ENCODE assay signal across 2 cellular contexts in genomic region chr16:14345512-14346115, GRCh38.
TF ChIP-seq lines count a peak whose summit lies in the region.

No MANE protein-coding gene starts in this region.

TF ChIP-seq in H1, 55 proteins besides CTCF, POLR2A, EP300 and RAD21:
- TF ChIP-seq TAF7 (optimal IDR thresholded peaks at IDR 0.05; ENCODE audit: borderline replicate concordance, low read depth, low read length) = no peak
- TF ChIP-seq KDM1A (IDR thresholded peaks at IDR 0.05; ENCODE audit: borderline replicate concordance, low read length) = no peak
- TF ChIP-seq NANOG (IDR thresholded peaks at IDR 0.05; ENCODE audit: insufficient read depth, low read depth, low read length, poor library complexity, severe bottlenecking) = no peak
- TF ChIP-seq GABPA (IDR thresholded peaks at IDR 0.05; ENCODE audit: borderline replicate concordance, insufficient read depth, low read length) = no peak
- no peak for TF ChIP-seq JUN (IDR thresholded peaks at IDR 0.05; ENCODE audit: low read depth, low read length)

TF ChIP-seq in GM23338, 12 proteins besides CTCF, POLR2A, EP300 and RAD21:
- TF ChIP-seq ZNF114 (CRISPR knock-in tag; IDR thresholded peaks at IDR 0.05) (no peak), ZNF331 (CRISPR knock-in tag; IDR thresholded peaks at IDR 0.05; ENCODE audit: low read depth) (no peak), ETS1 (IDR thresholded peaks at IDR 0.05) (no peak), CREB1 (CRISPR knock-in tag; IDR thresholded peaks at IDR 0.05; ENCODE audit: low read depth) (no peak), JUNB (IDR thresholded peaks at IDR 0.05; ENCODE audit: unreplicated experiment) (no peak), ZNF462 (CRISPR knock-in tag; IDR thresholded peaks at IDR 0.05) (no peak), POLR2AphosphoS5 (IDR thresholded peaks at IDR 0.05; ENCODE audit: low read depth) (no peak), NANOG (IDR thresholded peaks at IDR 0.05; ENCODE audit: borderline replicate concordance) (no peak), EZH2phosphoT487 (IDR thresholded peaks at IDR 0.05; ENCODE audit: unreplicated experiment) (no peak), STAT1 (IDR thresholded peaks at IDR 0.05; ENCODE audit: unreplicated experiment) (no peak), EZH2 (IDR thresholded peaks at IDR 0.05; ENCODE audit: low read depth, unreplicated experiment) (no peak)
- TF ChIP-seq, protein P1, sequence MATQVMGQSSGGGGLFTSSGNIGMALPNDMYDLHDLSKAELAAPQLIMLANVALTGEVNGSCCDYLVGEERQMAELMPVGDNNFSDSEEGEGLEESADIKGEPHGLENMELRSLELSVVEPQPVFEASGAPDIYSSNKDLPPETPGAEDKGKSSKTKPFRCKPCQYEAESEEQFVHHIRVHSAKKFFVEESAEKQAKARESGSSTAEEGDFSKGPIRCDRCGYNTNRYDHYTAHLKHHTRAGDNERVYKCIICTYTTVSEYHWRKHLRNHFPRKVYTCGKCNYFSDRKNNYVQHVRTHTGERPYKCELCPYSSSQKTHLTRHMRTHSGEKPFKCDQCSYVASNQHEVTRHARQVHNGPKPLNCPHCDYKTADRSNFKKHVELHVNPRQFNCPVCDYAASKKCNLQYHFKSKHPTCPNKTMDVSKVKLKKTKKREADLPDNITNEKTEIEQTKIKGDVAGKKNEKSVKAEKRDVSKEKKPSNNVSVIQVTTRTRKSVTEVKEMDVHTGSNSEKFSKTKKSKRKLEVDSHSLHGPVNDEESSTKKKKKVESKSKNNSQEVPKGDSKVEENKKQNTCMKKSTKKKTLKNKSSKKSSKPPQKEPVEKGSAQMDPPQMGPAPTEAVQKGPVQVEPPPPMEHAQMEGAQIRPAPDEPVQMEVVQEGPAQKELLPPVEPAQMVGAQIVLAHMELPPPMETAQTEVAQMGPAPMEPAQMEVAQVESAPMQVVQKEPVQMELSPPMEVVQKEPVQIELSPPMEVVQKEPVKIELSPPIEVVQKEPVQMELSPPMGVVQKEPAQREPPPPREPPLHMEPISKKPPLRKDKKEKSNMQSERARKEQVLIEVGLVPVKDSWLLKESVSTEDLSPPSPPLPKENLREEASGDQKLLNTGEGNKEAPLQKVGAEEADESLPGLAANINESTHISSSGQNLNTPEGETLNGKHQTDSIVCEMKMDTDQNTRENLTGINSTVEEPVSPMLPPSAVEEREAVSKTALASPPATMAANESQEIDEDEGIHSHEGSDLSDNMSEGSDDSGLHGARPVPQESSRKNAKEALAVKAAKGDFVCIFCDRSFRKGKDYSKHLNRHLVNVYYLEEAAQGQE (IDR thresholded peaks at IDR 0.05; ENCODE audit: unreplicated experiment) = no peak
